Comparison of ENCODE assay signal across 16 cellular contexts in genomic region chrX:71623714-71624113, GRCh38. TPM values are rescaled to one million over a fixed set of nuclear protein-coding genes. Genes with fewer than 3 reads are reported as not detected.
DNase-seq lines count a peak whose midpoint lies in the region; ATAC-seq and TF ChIP-seq lines count a peak whose summit lies in the region.
"Had no signal": no experiment of that assay in that cellular context is flagged by ENCODE, and none has a peak within 500 bp of the region (broad histone marks: within the 10 kb centered on the region; RNA-seq: fewer than 3 reads in every experiment).

No MANE protein-coding gene starts in this region.

- peak; percentile 43 for DNase-seq in activated T-cell treated with anti-CD3 and anti-CD28 coated beads, Interleukin-2, amount 50 U/mL, for 24 hours
- no peak for DNase-seq in activated T-cell treated with anti-CD3 and anti-CD28 coated beads, Interleukin-2, amount 50 U/mL, for 1 hour
- no peak for DNase-seq in T-helper 17 cell
- DNase-seq in thyroid gland: no peak
- DNase-seq: ACHN; central memory CD4-positive, alpha-beta T cell; midbrain; NCI-H2029 treated with DMSO at 0.1 percent for 48 hours; PC-3; trophoblast cell had no signal

- H3K36me3 Mint-ChIP-seq in activated T-cell treated with anti-CD3 and anti-CD28 coated beads, Interleukin-2, amount 50 U/mL, for 24 hours (ENCODE audit: low read depth): peaks cover 6% of the 10 kb centered on the region
- no peaks in the 10 kb centered on the region for H3K36me3 Mint-ChIP-seq in T-helper 17 cell (ENCODE audit: low read depth)

- ATAC-seq in T-helper 17 cell (peak; percentile 40), gastroesophageal sphincter (no peak), GM19023 (IDR thresholded peaks at IDR 0.05; ENCODE audit: unreplicated experiment) (no peak), HG02623 (IDR thresholded peaks at IDR 0.05; ENCODE audit: unreplicated experiment) (no peak), GM18858 (IDR thresholded peaks at IDR 0.05; ENCODE audit: unreplicated experiment) (no peak)

- H3K36me3 ChIP-seq in gastroesophageal sphincter (no peaks in the 10 kb centered on the region), thyroid gland (no peaks in the 10 kb centered on the region)
- H3K36me3 ChIP-seq: esophagus muscularis mucosa, HAP-1 had no signal

- H3K27ac ChIP-seq in gastroesophageal sphincter (peak overlapping the region in 3 of 4 donors; percentile 62 to 82 (median 78)), thyroid gland (peak overlapping the region; percentile 66 to 74 (median 72))

- H3K4me1 ChIP-seq in gastroesophageal sphincter (peaks cover 0 to 20% (median 3%) of the 10 kb centered on the region in 3 donors), thyroid gland (peaks cover 20 to 37% of the 10 kb centered on the region in 2 donors)
- H3K4me1 ChIP-seq: HAP-1 had no signal

- H3K27me3 ChIP-seq in gastroesophageal sphincter: no peaks in the 10 kb centered on the region
- H3K27me3 ChIP-seq in thyroid gland: no peaks in the 10 kb centered on the region
- H3K27me3 ChIP-seq: esophagus muscularis mucosa had no signal

- peak overlapping the region; percentile 72 for H3K4me3 Mint-ChIP-seq in activated T-cell treated with anti-CD3 and anti-CD28 coated beads, Interleukin-2, amount 50 U/mL, for 24 hours
- H3K4me3 Mint-ChIP-seq in T-helper 17 cell: no peak overlapping the region

- H3K4me3 ChIP-seq in gastroesophageal sphincter: no peak overlapping the region
- H3K4me3 ChIP-seq in thyroid gland (replicated peaks in 1 of 3): no peak overlapping the region
- H3K4me3 ChIP-seq: esophagus muscularis mucosa, HAP-1 had no signal

- intact Hi-C loops in thyroid gland (cut with DNase I): no loop called here

- TF ChIP-seq CTCF in gastroesophageal sphincter (IDR thresholded peaks at IDR 0.05) (no peak), thyroid gland (IDR thresholded peaks at IDR 0.05) (no peak)

- no CpG with 5 or more reads among the region's 3 CpGs for WGBS in gastroesophageal sphincter (ENCODE audit: low coverage in 1 of 2), 2 donors
- WGBS in thyroid gland, 2 donors: 87 to 100% methylated on average over 3 of the region's 3 CpGs

- no peak for TF ChIP-seq EP300 in gastroesophageal sphincter (IDR thresholded peaks at IDR 0.05)

- H3K9me3 Mint-ChIP-seq in activated T-cell treated with anti-CD3 and anti-CD28 coated beads, Interleukin-2, amount 50 U/mL, for 24 hours: no peaks in the 10 kb centered on the region

- H3K27ac Mint-ChIP-seq in activated T-cell treated with anti-CD3 and anti-CD28 coated beads, Interleukin-2, amount 50 U/mL, for 24 hours: peak overlapping the region; percentile 95
- H3K27ac Mint-ChIP-seq in T-helper 17 cell: peak overlapping the region; percentile 95

- TF ChIP-seq POLR2A in gastroesophageal sphincter (IDR thresholded peaks at IDR 0.05): no peak
- TF ChIP-seq POLR2A in thyroid gland (IDR thresholded peaks at IDR 0.05): no peak

- H3K27me3 Mint-ChIP-seq in activated T-cell treated with anti-CD3 and anti-CD28 coated beads, Interleukin-2, amount 50 U/mL, for 24 hours: peaks cover 26% of the 10 kb centered on the region
- H3K27me3 Mint-ChIP-seq in T-helper 17 cell: no peaks in the 10 kb centered on the region

- H3K4me1 Mint-ChIP-seq in activated T-cell treated with anti-CD3 and anti-CD28 coated beads, Interleukin-2, amount 50 U/mL, for 24 hours (ENCODE audit: low read depth): peaks cover 55% of the 10 kb centered on the region
- peaks cover 22% of the 10 kb centered on the region for H3K4me1 Mint-ChIP-seq in T-helper 17 cell

- H3K9me3 ChIP-seq in T-helper 17 cell (ENCODE audit: control insufficient read depth, low read length, poor library complexity, severe bottlenecking): no peaks in the 10 kb centered on the region
- no peaks in the 10 kb centered on the region for H3K9me3 ChIP-seq in gastroesophageal sphincter
- no peaks in the 10 kb centered on the region for H3K9me3 ChIP-seq in thyroid gland
- H3K9me3 ChIP-seq: esophagus muscularis mucosa, HAP-1 had no signal

RNA-seq across cellular contexts. Expression of gene CXCR3, which starts 5.4 kb away (rescaled TPM):
- total RNA-seq in T-helper 17 cell (1 to 10 TPM; 3.1 to 5.8 TPM), gastroesophageal sphincter (under 1 TPM in 1 of 4 donors, not detected in 3; 0.54 TPM), thyroid gland (1 to 10 TPM in 1 of 4 donors, under 1 TPM in 2, not detected in 1; 0.42 to 1.0 (median 0.67) TPM)
- total RNA-seq: PC-3 had no signal

RNA-seq across cellular contexts. Expression of gene GCNA, which starts 45.5 kb away (rescaled TPM):
- total RNA-seq in T-helper 17 cell (1 to 10 TPM; 1.2 to 1.3 TPM), gastroesophageal sphincter (1 to 10 TPM in 3 of 4 donors, under 1 TPM in 1; 0.89 to 2.6 (median 1.6) TPM), thyroid gland (1 to 10 TPM; 1.8 to 3.6 (median 2.5) TPM)
